ENCODE assay signal across 8 cellular contexts in the genomic region with DNA sequence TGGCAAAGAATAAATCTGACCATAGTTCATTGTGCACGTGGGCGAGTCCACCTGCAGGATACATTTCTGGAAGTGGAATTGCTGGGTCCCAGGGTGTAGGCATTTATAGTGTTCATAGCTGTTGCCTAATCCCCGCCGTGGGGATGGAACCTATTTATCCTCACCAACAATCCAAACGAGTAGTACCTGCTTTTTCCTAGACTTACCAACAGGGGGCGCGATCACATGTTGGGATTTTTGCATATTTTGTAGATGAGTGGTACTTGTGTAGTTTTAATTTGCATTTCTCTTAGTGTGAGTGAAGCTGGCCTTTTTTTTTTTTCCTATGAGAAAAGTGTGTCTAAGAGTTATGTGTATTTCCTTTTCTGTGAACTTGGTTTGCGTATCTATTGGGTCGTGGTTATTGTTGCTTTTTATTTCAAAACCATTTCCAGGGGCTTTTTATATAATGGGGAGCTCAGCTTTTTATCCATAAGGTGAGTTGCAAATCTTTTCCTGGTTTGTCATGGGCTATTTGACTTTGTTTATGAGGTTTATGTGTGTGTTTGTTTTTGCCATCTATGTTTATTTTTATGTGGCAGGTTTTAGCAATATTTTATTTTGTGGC.
DNase-seq lines count a peak whose midpoint lies in the region; ATAC-seq and TF ChIP-seq lines count a peak whose summit lies in the region.

No MANE protein-coding gene starts in this region.

- BruUV-seq in A673 (replicated peaks; lab: Mats Ljungman, UMichigan): no TSS peak

- intact Hi-C loops in A673 (cut with micrococcal nuclease; ENCODE audit: unreplicated experiment): no loop called here

- peak; percentile 91 for TF ChIP-seq CTCF in A673 (conservative IDR thresholded peaks at IDR 0.05; ENCODE audit: low read depth, low read length)

- no peaks in the 10 kb centered on the region for H3K9me3 ChIP-seq in A673 (ENCODE audit: low read depth, low read length, poor library complexity, severe bottlenecking)

- H3K4me1 ChIP-seq in A673 (ENCODE audit: insufficient read depth, low read length, poor library complexity, severe bottlenecking): peaks cover 5% of the 10 kb centered on the region

- POLR2A ChIA-PET in A673 (lab: Charles Lee; ENCODE audit: low non-redundant PET): interaction anchor here (0.5 kb wide), 1 partner anchor 10 kb away, joined by 12 read pairs; no protein-coding TSS in a partner anchor

- H3K36me3 ChIP-seq in A673 (ENCODE audit: insufficient read depth, low read length, poor library complexity, severe bottlenecking): no peaks in the 10 kb centered on the region

- CTCF ChIA-PET in A673 (lab: Charles Lee): interaction anchor here (0.7 to 1.2 kb wide), 8 partner anchors 8 to 995 kb away, joined by 3 to 8 read pairs (median 4); no protein-coding TSS in a partner anchor

- no peak overlapping the region for H3K4me3 ChIP-seq in A673 (ENCODE audit: low read depth, low read length, poor library complexity, severe bottlenecking)

- no peak overlapping the region for H3K27ac ChIP-seq in A673 (ENCODE audit: low read depth, low read length, poor library complexity, severe bottlenecking)

- no peak for ATAC-seq in GM21528 (IDR thresholded peaks at IDR 0.05; ENCODE audit: low FRiP score, unreplicated experiment)

- no peaks in the 10 kb centered on the region for H3K27me3 ChIP-seq in A673 (replicated peaks; ENCODE audit: insufficient read depth, low read depth, low read length, poor library complexity)

- DNase-seq in A673 (ENCODE audit: low spot score) (peak; percentile 85), GM19238 (ENCODE audit: insufficient read length, low spot score) (peak; percentile 49), NCI-H526 treated with DMSO at 0.1 percent for 48 hours (lab: John Stamatoyannopoulos, UW) (peak; percentile 67), dedifferentiated amniotic fluid mesenchymal stem cell (ENCODE audit: extremely low spot score) (peak; percentile 55), lung microvascular endothelial cell (ENCODE audit: low read depth in 2 of 2) (peak; percentile 80)
- peak; percentile 51 to 55 for DNase-seq in activated CD4-positive, alpha-beta T cell treated with anti-CD3 and anti-CD28 coated beads, Interleukin-2, amount 50 U/mL, for 4 hours
- peak; percentile 28 for DNase-seq in stimulated activated CD8-positive, alpha-beta memory T cell treated with anti-CD3 and anti-CD28 coated beads, Interleukin-15, amount 100 ng/mL, for 24 hours (ENCODE audit: low read depth)

Comparison
In these comparisons a context has a peak if more than half of its experiments do, and no peak if none do; other contexts are left out.
1. DNase-seq: peak in every context shown above with its lines; median percentile 85 in A673; 80 in lung microvascular endothelial cell; 67 in NCI-H526 treated with DMSO at 0.1 percent for 48 hours; 55 in dedifferentiated amniotic fluid mesenchymal stem cell; 53 in activated CD4-positive, alpha-beta T cell treated with anti-CD3 and anti-CD28 coated beads, Interleukin-2, amount 50 U/mL, for 4 hours; 49 in GM19238; 28 in stimulated activated CD8-positive, alpha-beta memory T cell treated with anti-CD3 and anti-CD28 coated beads, Interleukin-15, amount 100 ng/mL, for 24 hours.